ENCODE assay signal across 28 cellular contexts in genomic region chr5:100616981-100617380, GRCh38.
"Had no signal": no experiment of that assay in that cellular context is flagged by ENCODE, and none has a peak within 500 bp of the region (broad histone marks: within the 10 kb centered on the region; RNA-seq: fewer than 3 reads in every experiment).

No MANE protein-coding gene starts in this region.

- H3K9me3 ChIP-seq: stomach, suprapubic skin, testis, thoracic aorta, thyroid gland, tibial artery, tibial nerve, transverse colon, upper lobe of left lung, upper lobe of right lung, uterus, vagina had no signal

- H3K27ac Mint-ChIP-seq: stimulated activated effector memory CD8-positive, alpha-beta T cell treated with anti-CD3 and anti-CD28 coated beads, Interleukin-12 subunit alpha, Interleukin-12 subunit beta, amount 100 ng/mL, for 72 hours; stimulated activated memory B cell treated with anti-CD40 and anti-IgM and Interleukin-4, amounts not matched to agents 10 μg/mL and 1 μg/mL and 100 μg/mL, for 72 hours; stimulated activated naive B cell treated with anti-CD40 and anti-IgM and Interleukin-4, amounts not matched to agents 10 μg/mL and 1 μg/mL and 100 μg/mL, for 72 hours; stimulated activated naive CD8-positive, alpha-beta T cell treated with anti-CD3 and anti-CD28 coated beads, Interleukin-15, Interleukin-2, amounts not matched to agents 100 ng/mL and 50 ng/mL, for 24 hours; type B pancreatic cell had no signal

- H3K4me1 ChIP-seq: stomach, suprapubic skin, testis, thyroid gland, tibial artery, tibial nerve, transverse colon, upper lobe of left lung, upper lobe of right lung, uterus, vagina had no signal

- FAIRE-seq: urothelium cell line had no signal

- H3K4me3 ChIP-seq: stomach, suprapubic skin, testis, thoracic aorta, thyroid gland, tibial artery, tibial nerve, transverse colon, upper lobe of left lung, upper lobe of right lung, uterus, vagina had no signal

- H3K27me3 ChIP-seq: stomach, suprapubic skin, testis, thyroid gland, tibial artery, tibial nerve, transverse colon, upper lobe of left lung, upper lobe of right lung, uterus, vagina had no signal

- H3K4me1 Mint-ChIP-seq: stimulated activated effector memory CD8-positive, alpha-beta T cell treated with anti-CD3 and anti-CD28 coated beads, Interleukin-12 subunit alpha, Interleukin-12 subunit beta, amount 100 ng/mL, for 72 hours; stimulated activated memory B cell treated with anti-CD40 and anti-IgM and Interleukin-4, amounts not matched to agents 10 μg/mL and 1 μg/mL and 100 μg/mL, for 72 hours had no signal

- H3K9me3 Mint-ChIP-seq: stimulated activated effector memory CD8-positive, alpha-beta T cell treated with anti-CD3 and anti-CD28 coated beads, Interleukin-12 subunit alpha, Interleukin-12 subunit beta, amount 100 ng/mL, for 72 hours; stimulated activated memory B cell treated with anti-CD40 and anti-IgM and Interleukin-4, amounts not matched to agents 10 μg/mL and 1 μg/mL and 100 μg/mL, for 72 hours; stimulated activated naive B cell treated with anti-CD40 and anti-IgM and Interleukin-4, amounts not matched to agents 10 μg/mL and 1 μg/mL and 100 μg/mL, for 72 hours; stimulated activated naive CD8-positive, alpha-beta T cell treated with anti-CD3 and anti-CD28 coated beads, Interleukin-15, Interleukin-2, amounts not matched to agents 100 ng/mL and 50 ng/mL, for 24 hours; type B pancreatic cell had no signal

- ATAC-seq: stimulated activated effector memory CD8-positive, alpha-beta T cell treated with anti-CD3 and anti-CD28 coated beads, Interleukin-12 subunit alpha, Interleukin-12 subunit beta, amount 100 ng/mL, for 72 hours; stimulated activated memory B cell treated with anti-CD40 and anti-IgM and Interleukin-4, amounts not matched to agents 10 μg/mL and 1 μg/mL and 100 μg/mL, for 72 hours; stimulated activated naive B cell treated with anti-CD40 and anti-IgM and Interleukin-4, amounts not matched to agents 10 μg/mL and 1 μg/mL and 100 μg/mL, for 72 hours; stimulated activated naive CD8-positive, alpha-beta T cell treated with anti-CD3 and anti-CD28 coated beads, Interleukin-15, Interleukin-2, amounts not matched to agents 100 U/mL and 50 U/mL, for 24 hours; upper lobe of right lung had no signal

- DNase-seq: stimulated activated CD4-positive, alpha-beta T cell treated with anti-CD3 and anti-CD28 coated beads, Interleukin-2, amount 100 ng/mL, for 24 hours; stimulated activated CD4-positive, alpha-beta T cell treated with anti-CD3 and anti-CD28 coated beads, Interleukin-2, amount 100 ng/mL, for 48 hours; stimulated activated CD4-positive, alpha-beta T cell treated with anti-CD3 and anti-CD28 coated beads, Interleukin-4, amount 100 ng/mL, for 1 hour; stimulated activated CD4-positive, alpha-beta T cell treated with anti-CD3 and anti-CD28 coated beads, Interleukin-4, amount 100 ng/mL, for 24 hours; stimulated activated CD4-positive, alpha-beta T cell treated with anti-CD3 and anti-CD28 coated beads, Interleukin-4, amount 100 ng/mL, for 4 hours; stimulated activated CD8-positive, alpha-beta memory T cell treated with anti-CD3 and anti-CD28 coated beads, Interleukin-4, amount 100 ng/mL, for 48 hours; stimulated activated naive B cell treated with anti-CD40 and anti-IgM and Interleukin-4, amounts not matched to agents 10 μg/mL and 1 μg/mL and 100 μg/mL, for 72 hours; stimulated activated naive CD4-positive, alpha-beta T cell; stimulated activated naive CD4-positive, alpha-beta T cell treated with Interleukin-2 at 50 U/mL for 16 hours; stimulated activated naive CD8-positive, alpha-beta T cell treated with anti-CD3 and anti-CD28 coated beads, Interleukin-15, Interleukin-2, amounts not matched to agents 100 U/mL and 50 U/mL, for 24 hours; stomach; substantia nigra; testis; thyroid gland; tibial artery; transverse colon; upper lobe of left lung; upper lobe of right lung; uterus had no signal

- H3K27me3 Mint-ChIP-seq: type B pancreatic cell had no signal

- H3K4me3 Mint-ChIP-seq: stimulated activated effector memory CD8-positive, alpha-beta T cell treated with anti-CD3 and anti-CD28 coated beads, Interleukin-12 subunit alpha, Interleukin-12 subunit beta, amount 100 ng/mL, for 72 hours; stimulated activated memory B cell treated with anti-CD40 and anti-IgM and Interleukin-4, amounts not matched to agents 10 μg/mL and 1 μg/mL and 100 μg/mL, for 72 hours; stimulated activated naive B cell treated with anti-CD40 and anti-IgM and Interleukin-4, amounts not matched to agents 10 μg/mL and 1 μg/mL and 100 μg/mL, for 72 hours; stimulated activated naive CD8-positive, alpha-beta T cell treated with anti-CD3 and anti-CD28 coated beads, Interleukin-15, Interleukin-2, amounts not matched to agents 100 ng/mL and 50 ng/mL, for 24 hours; type B pancreatic cell had no signal

- H3K36me3 ChIP-seq: stomach, suprapubic skin, thoracic aorta, thyroid gland, tibial artery, tibial nerve, transverse colon, upper lobe of left lung, upper lobe of right lung, uterus, vagina had no signal

- H3K27ac ChIP-seq: stomach, suprapubic skin, testis, thoracic aorta, thyroid gland, tibial artery, tibial nerve, transverse colon, upper lobe of left lung, upper lobe of right lung, uterus, vagina had no signal
